ENCODE assay signal across 8 cellular contexts in genomic region chr4:186144180-186144579, GRCh38. TPM values are rescaled to one million over a fixed set of nuclear protein-coding genes. Genes with fewer than 3 reads are reported as not detected.
DNase-seq lines count a peak whose midpoint lies in the region; ATAC-seq and TF ChIP-seq lines count a peak whose summit lies in the region.

No MANE protein-coding gene starts in this region.

- peaks cover 1% of the 10 kb centered on the region for H3K79me1 ChIP-seq in trophoblast cell (ENCODE audit: low read length)

- H3K27ac Mint-ChIP-seq in activated T-helper 1 cell treated with anti-CD3 and anti-CD28 coated beads, Interleukin-12 subunit alpha, Interleukin-12 subunit beta, Interleukin-2, Interleukin-4 antibody, amounts not matched to agents 30 ng/mL and 10 ng/mL and 1 ng/mL, durations not matched to agents 14 hours and 24 hours and 36 hours, result no peak overlapping the region

- peak overlapping the region; percentile 70 for H3K4me3 ChIP-seq in cardiac muscle cell
- H3K4me3 ChIP-seq in trophoblast cell (ENCODE audit: low read depth, low read length), result peak overlapping the region; percentile 63

- no peak overlapping the region for H2BK120ac ChIP-seq in trophoblast cell (ENCODE audit: insufficient read depth, low read length, poor library complexity)

- peak overlapping the region; percentile 97 for H3K4me2 ChIP-seq in trophoblast cell (ENCODE audit: low read length)

- H4K91ac ChIP-seq in trophoblast cell (ENCODE audit: low read depth, low read length), result peak overlapping the region; percentile 28

- no peaks in the 10 kb centered on the region for H3K79me2 ChIP-seq in trophoblast cell (ENCODE audit: control insufficient read depth, insufficient read depth, low read length, poor library complexity)

- WGBS in trophoblast cell (ENCODE audit: extremely low coverage, insufficient coverage, insufficient read length), result no CpG with 5 or more reads among the region's 19 CpGs

- peak overlapping the region; percentile 66 for H2AFZ ChIP-seq in trophoblast cell (ENCODE audit: insufficient read depth, low read length, poor library complexity)

- no peak overlapping the region for H2BK5ac ChIP-seq in trophoblast cell (ENCODE audit: low read depth, low read length, poor library complexity)

- H3K27me3 Mint-ChIP-seq in activated T-helper 1 cell treated with anti-CD3 and anti-CD28 coated beads, Interleukin-12 subunit alpha, Interleukin-12 subunit beta, Interleukin-2, Interleukin-4 antibody, amounts not matched to agents 30 ng/mL and 10 ng/mL and 1 ng/mL, durations not matched to agents 14 hours and 24 hours and 36 hours (ENCODE audit: insufficient read depth), result peaks cover 50% of the 10 kb centered on the region

- H3K9me3 ChIP-seq in cardiac muscle cell (ENCODE audit: low read depth) (no peaks in the 10 kb centered on the region), trophoblast cell (ENCODE audit: insufficient read depth, low read depth, low read length) (no peaks in the 10 kb centered on the region)

- H2AK5ac ChIP-seq in trophoblast cell (ENCODE audit: low read length), result no peak overlapping the region

- no peaks in the 10 kb centered on the region for H3K9me3 Mint-ChIP-seq in activated T-helper 1 cell treated with anti-CD3 and anti-CD28 coated beads, Interleukin-12 subunit alpha, Interleukin-12 subunit beta, Interleukin-2, Interleukin-4 antibody, amounts not matched to agents 30 ng/mL and 10 ng/mL and 1 ng/mL, durations not matched to agents 14 hours and 24 hours and 36 hours

- no peak overlapping the region for H3K18ac ChIP-seq in trophoblast cell (ENCODE audit: low read length)

- intact Hi-C loops in activated T-helper 1 cell treated with anti-CD3 and anti-CD28 coated beads, Interleukin-12 subunit alpha, Interleukin-12 subunit beta, Interleukin-2, Interleukin-4 antibody, amounts not matched to agents 30 ng/mL and 10 ng/mL and 1 ng/mL, durations not matched to agents 14 hours and 24 hours and 36 hours (cut with micrococcal nuclease), result loop anchor here (2.0 kb wide), 2 partner anchors 17 to 47 kb away; partner anchors contain the start of gene CYP4V2

- no peak overlapping the region for H3K23ac ChIP-seq in trophoblast cell (ENCODE audit: low read length)

- H3K27ac ChIP-seq in C4-2B (peak overlapping the region; percentile 36), cardiac muscle cell (no peak overlapping the region), trophoblast cell (ENCODE audit: low read depth, low read length) (no peak overlapping the region)

- no peaks in the 10 kb centered on the region for H3K36me3 ChIP-seq in cardiac muscle cell
- no peaks in the 10 kb centered on the region for H3K36me3 ChIP-seq in trophoblast cell (ENCODE audit: control insufficient read depth in 1 of 2, insufficient read depth in 2 of 2, low read length in 2 of 2)

- H3K4ac ChIP-seq in trophoblast cell (ENCODE audit: low read depth, low read length), result no peak overlapping the region

- no peaks in the 10 kb centered on the region for H3K36me3 Mint-ChIP-seq in activated T-helper 1 cell treated with anti-CD3 and anti-CD28 coated beads, Interleukin-12 subunit alpha, Interleukin-12 subunit beta, Interleukin-2, Interleukin-4 antibody, amounts not matched to agents 30 ng/mL and 10 ng/mL and 1 ng/mL, durations not matched to agents 14 hours and 24 hours and 36 hours (ENCODE audit: low read depth)

- H3K14ac ChIP-seq in trophoblast cell (ENCODE audit: low read length), result peak overlapping the region; percentile 52

- H3K4me1 ChIP-seq in cardiac muscle cell (ENCODE audit: low read depth) (no peaks in the 10 kb centered on the region), trophoblast cell (ENCODE audit: control insufficient read depth in 1 of 2, insufficient read depth in 2 of 2, low read length in 2 of 2) (peaks cover 4 to 11% of the 10 kb centered on the region in 2 experiments)

- peaks cover 25% of the 10 kb centered on the region for H3K27me3 ChIP-seq in cardiac muscle cell
- H3K27me3 ChIP-seq in trophoblast cell (ENCODE audit: insufficient read depth, low read length), result no peaks in the 10 kb centered on the region

- ATAC-seq in GM18909 (IDR thresholded peaks at IDR 0.05; ENCODE audit: poor library complexity, unreplicated experiment), result peak; percentile 54
- ATAC-seq in HG03196 (IDR thresholded peaks at IDR 0.05; ENCODE audit: unreplicated experiment), result peak; percentile 29

- H2BK12ac ChIP-seq in trophoblast cell (ENCODE audit: low read length), result no peak overlapping the region

- no peak overlapping the region for H3K9ac ChIP-seq in trophoblast cell (ENCODE audit: low read length)

- H3K4me1 Mint-ChIP-seq in activated T-helper 1 cell treated with anti-CD3 and anti-CD28 coated beads, Interleukin-12 subunit alpha, Interleukin-12 subunit beta, Interleukin-2, Interleukin-4 antibody, amounts not matched to agents 30 ng/mL and 10 ng/mL and 1 ng/mL, durations not matched to agents 14 hours and 24 hours and 36 hours (ENCODE audit: low read depth), result peaks cover 13% of the 10 kb centered on the region

- no peak overlapping the region for H4K12ac ChIP-seq in trophoblast cell (ENCODE audit: low read depth, low read length)

- no peak for TF ChIP-seq CTCF in C4-2B (conservative IDR thresholded peaks at IDR 0.05)
- peak; percentile 18 for TF ChIP-seq CTCF in cardiac muscle cell (IDR thresholded peaks at IDR 0.05; ENCODE audit: low read depth, low read length)

- peak overlapping the region; percentile 76 for H3K4me3 Mint-ChIP-seq in activated T-helper 1 cell treated with anti-CD3 and anti-CD28 coated beads, Interleukin-12 subunit alpha, Interleukin-12 subunit beta, Interleukin-2, Interleukin-4 antibody, amounts not matched to agents 30 ng/mL and 10 ng/mL and 1 ng/mL, durations not matched to agents 14 hours and 24 hours and 36 hours

- peak overlapping the region; percentile 39 for H4K8ac ChIP-seq in trophoblast cell (ENCODE audit: low read depth, low read length)

- DNase-seq in activated T-helper 1 cell treated with anti-CD3 and anti-CD28 coated beads, Interleukin-12 subunit alpha, Interleukin-12 subunit beta, Interleukin-2, Interleukin-4 antibody, amounts not matched to agents 30 ng/mL and 10 ng/mL and 1 ng/mL, durations not matched to agents 14 hours and 24 hours and 36 hours (ENCODE audit: low spot score), result no peak
- DNase-seq in cardiac muscle cell (ENCODE audit: low read depth in 1 of 2, low spot score in 1 of 2) (peak; percentile 43 to 72), trophoblast cell (peak; percentile 22 to 40), germinal center (ENCODE audit: low spot score) (no peak), NCI-H446 (lab: John Stamatoyannopoulos, UW) (no peak)

RNA-seq across cellular contexts. Expression of gene FAM149A, which starts 39.7 kb away (rescaled TPM):
- total RNA-seq in activated T-helper 1 cell treated with anti-CD3 and anti-CD28 coated beads, Interleukin-12 subunit alpha, Interleukin-12 subunit beta, Interleukin-2, Interleukin-4 antibody, amounts not matched to agents 30 ng/mL and 10 ng/mL and 1 ng/mL, durations not matched to agents 14 hours and 24 hours and 36 hours, result 0.61 TPM in 1 of 2 replicates, not detected in the other
- 9.1 and 9.8 TPM in 2 replicates for total RNA-seq in cardiac muscle cell
- 9.4 and 14.1 TPM in 2 replicates for polyA plus RNA-seq in cardiac muscle cell
- polyA plus RNA-seq in trophoblast cell (2013), result 4.7 and 5.0 TPM in 2 replicates

RNA-seq across cellular contexts. Expression of gene CYP4V2, which starts 47.2 kb away (rescaled TPM):
- 8.3 and 8.8 TPM in 2 replicates for total RNA-seq in activated T-helper 1 cell treated with anti-CD3 and anti-CD28 coated beads, Interleukin-12 subunit alpha, Interleukin-12 subunit beta, Interleukin-2, Interleukin-4 antibody, amounts not matched to agents 30 ng/mL and 10 ng/mL and 1 ng/mL, durations not matched to agents 14 hours and 24 hours and 36 hours
- 4.8 and 7.3 TPM in 2 replicates for total RNA-seq in cardiac muscle cell
- polyA plus RNA-seq in cardiac muscle cell, result 5.9 and 7.2 TPM in 2 replicates
- polyA plus RNA-seq in trophoblast cell (2013), result 0.44 and 0.49 TPM in 2 replicates

Comparison
In these comparisons a context has a peak if more than half of its experiments do, and no peak if none do; other contexts are left out.
1. DNase-seq: peak in cardiac muscle cell (2 of 2) and trophoblast cell (2 of 2); none in activated T-helper 1 cell treated with anti-CD3 and anti-CD28 coated beads, Interleukin-12 subunit alpha, Interleukin-12 subunit beta, Interleukin-2, Interleukin-4 antibody, amounts not matched to agents 30 ng/mL and 10 ng/mL and 1 ng/mL, durations not matched to agents 14 hours and 24 hours and 36 hours (single experiment), germinal center (single experiment) and NCI-H446 (0 of 2).